In genomic region chr12:95805864-95806669, GRCh38 we compare ENCODE assay signal across 11 cellular contexts. TPM values are rescaled to one million over a fixed set of nuclear protein-coding genes. Genes with fewer than 3 reads are reported as not detected.
A peak's percentile ranks its signal among the peaks of the same experiment; 100 is the strongest.
DNase-seq lines count a peak whose midpoint lies in the region; ATAC-seq, FAIRE-seq and TF ChIP-seq lines count a peak whose summit lies in the region.
"Had no signal": no experiment of that assay in that cellular context is flagged by ENCODE, and none has a peak within 500 bp of the region (broad histone marks: within the 10 kb centered on the region; RNA-seq: fewer than 3 reads in every experiment).

No MANE protein-coding gene starts in this region.

- H3K9me3 ChIP-seq in keratinocyte (ENCODE audit: control insufficient read depth, low read depth, low read length) (no peaks in the 10 kb centered on the region), vagina (no peaks in the 10 kb centered on the region)
- H3K9me3 ChIP-seq: spleen had no signal

- ATAC-seq in Right ventricle myocardium inferior: peak; percentile 59

- no peaks in the 10 kb centered on the region for H4K20me1 ChIP-seq in keratinocyte (ENCODE audit: control insufficient read depth, extremely low read depth, insufficient read depth, low read length)

- dilution Hi-C loops in keratinocyte (cut with MboI; ENCODE audit: extremely low pct_ligation_motif_present, low sequenced_read_pairs): no loop called here

- H3K9ac ChIP-seq in keratinocyte (ENCODE audit: control insufficient read depth, extremely low read depth, insufficient read depth, low read length): peak overlapping the region; percentile 31

- peaks cover 32% of the 10 kb centered on the region for H3K4me1 ChIP-seq in keratinocyte (ENCODE audit: control insufficient read depth, extremely low read depth, insufficient read depth, low read length)
- peaks cover 7% of the 10 kb centered on the region for H3K4me1 ChIP-seq in vagina
- H3K4me1 ChIP-seq: spleen had no signal

- H3K4me2 ChIP-seq in keratinocyte (ENCODE audit: control insufficient read depth, extremely low read depth, insufficient read depth, low read depth, low read length): peak overlapping the region; percentile 54

- H3K27me3 ChIP-seq in keratinocyte (ENCODE audit: control insufficient read depth, extremely low read depth, insufficient read depth, low read length) (no peaks in the 10 kb centered on the region), vagina (no peaks in the 10 kb centered on the region)
- H3K27me3 ChIP-seq: spleen had no signal

- TF ChIP-seq CTCF in keratinocyte (optimal IDR thresholded peaks at IDR 0.05 in 1 of 3, IDR thresholded peaks at IDR 0.05 in 1 of 3, conservative IDR thresholded peaks at IDR 0.05 in 1 of 3; ENCODE audit: extremely low read depth in 1 of 3, insufficient read depth in 2 of 3, low read length in 3 of 3): no peak
- TF ChIP-seq CTCF in vagina (IDR thresholded peaks at IDR 0.05): no peak
- TF ChIP-seq CTCF in GM20000 (IDR thresholded peaks at IDR 0.05; ENCODE audit: extremely low read depth, missing control alignments): no peak
- TF ChIP-seq CTCF in D721Med (IDR thresholded peaks at IDR 0.05; ENCODE audit: insufficient read depth, missing control alignments): no peak

- intact Hi-C loops in Right ventricle myocardium inferior (cut with DNase I): no loop called here
- intact Hi-C loops in cardiac septum (cut with DNase I): no loop called here
- intact Hi-C loops in vagina (cut with DNase I): no loop called here

- H3K27ac ChIP-seq in keratinocyte (ENCODE audit: control insufficient read depth, insufficient read depth, low read length) (peak overlapping the region; percentile 81), vagina (peak overlapping the region; percentile 51)

- no peaks in the 10 kb centered on the region for H3K79me2 ChIP-seq in keratinocyte (ENCODE audit: control insufficient read depth, insufficient read depth, low read length)

- H3K36me3 ChIP-seq in keratinocyte (ENCODE audit: control insufficient read depth in 2 of 2, extremely low read depth in 1 of 2, insufficient read depth in 2 of 2, low read length in 2 of 2) (no peaks in the 10 kb centered on the region), vagina (no peaks in the 10 kb centered on the region)
- H3K36me3 ChIP-seq: spleen had no signal

- no peaks in the 10 kb centered on the region for H3K9me1 ChIP-seq in keratinocyte (ENCODE audit: control insufficient read depth, extremely low read depth, insufficient read depth, low read length)

- no peak for TF ChIP-seq POLR2A in vagina (IDR thresholded peaks at IDR 0.05)

- DNase-seq in Right ventricle myocardium inferior (ENCODE audit: missing footprints) (no peak), cardiac septum (ENCODE audit: low spot score) (no peak), brain pericyte (ENCODE audit: low read depth, low spot score) (peak; percentile 81), keratinocyte (ENCODE audit: low read depth, low spot score) (peak; percentile 76), vagina (ENCODE audit: extremely low spot score in 2 of 2) (no peak), GM20000 (ENCODE audit: low spot score) (no peak), retina (no peak), D721Med (ENCODE audit: insufficient read length, low spot score) (no peak)
- DNase-seq: DMS79, Kasumi-1, spleen had no signal

- FAIRE-seq in keratinocyte (lab: Jason Lieb, UNC): peak; percentile 94
- FAIRE-seq in D721Med (lab: Jason Lieb, UNC): no peak

- H3K4me3 ChIP-seq in keratinocyte (ENCODE audit: control insufficient read depth in 2 of 3, extremely low read depth in 1 of 3, insufficient read depth in 2 of 3, low read depth in 1 of 3, low read length in 3 of 3): peak overlapping the region in 1 of 3 experiments; percentile 25
- no peak overlapping the region for H3K4me3 ChIP-seq in vagina
- H3K4me3 ChIP-seq: spleen had no signal

- peak overlapping the region; percentile 47 for H2AFZ ChIP-seq in keratinocyte (ENCODE audit: control insufficient read depth, low read length)

RNA-seq across cellular contexts. Expression of gene NTN4, which starts 15.5 kb away (rescaled TPM):
- total RNA-seq in Right ventricle myocardium inferior (74.5 TPM), cardiac septum (77.8 TPM), vagina (21.9 TPM)
- 8.3 to 19.5 TPM (median 11.1 TPM) in 3 replicates for polyA plus RNA-seq in keratinocyte
- polyA plus RNA-seq in keratinocyte (2011; ENCODE audit: low read depth): 8.9 TPM
- polyA plus RNA-seq in keratinocyte (2011; cell fraction: cytosol; rRNA removed): 6.5 and 11.0 TPM in 2 replicates
- polyA plus RNA-seq in keratinocyte (2011; cell fraction: nucleus; rRNA removed): 30.2 and 34.8 TPM in 2 replicates
- polyA plus RNA-seq in keratinocyte (2012; ENCODE audit: low replicate concordance): 7.4 and 11.4 TPM in 2 replicates
- 15.6 to 44.6 TPM (median 18.6 TPM) in 3 replicates for polyA minus RNA-seq in keratinocyte
- 7.1 TPM for polyA minus RNA-seq in keratinocyte (2011; cell fraction: cytosol; rRNA and poly(A)+ RNA removed)
- 41.9 and 51.6 TPM in 2 replicates for polyA minus RNA-seq in keratinocyte (2011; cell fraction: nucleus; rRNA and poly(A)+ RNA removed)

RNA-seq across cellular contexts. Expression of gene SNRPF, which starts 52.7 kb away (rescaled TPM):
- total RNA-seq in Right ventricle myocardium inferior: 12.1 TPM
- 10.1 TPM for total RNA-seq in cardiac septum
- polyA plus RNA-seq in keratinocyte: 17.2 to 46.0 TPM (median 34.7 TPM) in 3 replicates
- polyA plus RNA-seq in keratinocyte (2011; ENCODE audit: low read depth): 35.8 TPM
- polyA plus RNA-seq in keratinocyte (2011; cell fraction: cytosol; rRNA removed): 14.6 and 14.7 TPM in 2 replicates
- polyA plus RNA-seq in keratinocyte (2011; cell fraction: nucleus; rRNA removed): 5.8 and 10.9 TPM in 2 replicates
- 28.1 and 72.5 TPM in 2 replicates for polyA plus RNA-seq in keratinocyte (2012; ENCODE audit: low replicate concordance)
- polyA minus RNA-seq in keratinocyte: 2.7 to 9.1 TPM (median 8.2 TPM) in 3 replicates
- 10.9 TPM for polyA minus RNA-seq in keratinocyte (2011; cell fraction: cytosol; rRNA and poly(A)+ RNA removed)
- polyA minus RNA-seq in keratinocyte (2011; cell fraction: nucleus; rRNA and poly(A)+ RNA removed): 1.3 and 2.3 TPM in 2 replicates
- 4.9 TPM for total RNA-seq in vagina

Comparison
In these comparisons a context has a peak if more than half of its experiments do, and no peak if none do; other contexts are left out.
1. DNase-seq: peak in brain pericyte (single experiment) and keratinocyte (single experiment); none in Right ventricle myocardium inferior (single experiment), cardiac septum (single experiment), vagina (0 of 2), GM20000 (single experiment), retina (single experiment) and D721Med (single experiment).